8 cellular contexts compared by ENCODE assay signal in the genomic region with DNA sequence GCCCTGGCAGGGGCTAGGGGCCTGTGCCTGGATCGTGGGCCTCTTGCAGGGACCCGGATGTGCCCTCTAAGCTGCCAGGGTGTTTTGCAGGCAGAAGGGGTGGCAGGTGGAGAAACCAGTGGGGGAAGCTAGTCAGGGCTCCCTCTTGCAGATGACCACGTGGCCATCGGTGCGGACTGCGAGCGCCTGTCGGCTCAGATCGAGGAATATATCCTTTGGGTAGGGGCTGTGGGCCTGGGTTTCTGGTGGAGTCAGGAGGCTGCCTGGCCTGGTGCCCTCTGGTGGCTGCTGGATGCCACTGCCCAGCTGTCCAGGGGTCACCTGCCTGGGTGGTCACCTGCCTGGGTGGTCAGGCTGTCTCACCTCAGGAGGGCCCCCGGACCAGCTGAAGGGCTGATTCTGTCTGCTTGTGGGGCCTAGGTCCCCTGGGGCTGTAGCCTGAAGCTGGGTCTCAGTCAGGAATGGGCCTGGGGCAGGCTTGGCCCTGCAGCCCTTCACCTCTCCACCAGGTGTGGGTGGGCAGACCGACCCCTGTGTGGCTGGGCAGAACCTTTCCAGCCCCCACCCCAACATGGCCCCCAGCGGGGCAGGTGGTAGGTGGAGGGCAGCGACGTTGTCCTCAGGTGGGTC. TPM values are rescaled to one million over a fixed set of nuclear protein-coding genes. Genes with fewer than 3 reads are reported as not detected.
DNase-seq lines count a peak whose midpoint lies in the region; ATAC-seq, FAIRE-seq and TF ChIP-seq lines count a peak whose summit lies in the region.

No MANE protein-coding gene starts in this region.

- H3K27me3 ChIP-seq in testis (no peaks in the 10 kb centered on the region), aorta (ENCODE audit: control insufficient read depth in 1 of 2, insufficient read depth in 2 of 2, low read length in 1 of 2) (no peaks in the 10 kb centered on the region)

- H3K36me3 Mint-ChIP-seq in activated CD4-positive, alpha-beta T cell treated with anti-CD3 and anti-CD28 coated beads, Interleukin-2, amount 10 ng/mL, durations not matched to agents 24 days and 14 days (ENCODE audit: low read depth): peaks cover 13% of the 10 kb centered on the region

- WGBS in testis, 2 donors: 79 to 100% methylated on average over 1 to 14 of the region's 14 CpGs
- WGBS in aorta, 2 donors: 64 to 68% methylated on average over 13 to 14 of the region's 14 CpGs

- H3K4me3 ChIP-seq in fibroblast of pulmonary artery (replicated peaks; ENCODE audit: low read depth, low read length) (no peak overlapping the region), testis (no peak overlapping the region), aorta (ENCODE audit: low read length in 2 of 2) (no peak overlapping the region)

- no peak for TF ChIP-seq POLR2A in testis (IDR thresholded peaks at IDR 0.05)

- peaks cover 4% of the 10 kb centered on the region for H3K4me1 ChIP-seq in testis
- no peaks in the 10 kb centered on the region for H3K4me1 ChIP-seq in aorta (ENCODE audit: control insufficient read depth in 1 of 2, insufficient read depth in 2 of 2, low read length in 2 of 2)

- H3K27ac ChIP-seq in testis: no peak overlapping the region
- no peak overlapping the region for H3K27ac ChIP-seq in aorta (ENCODE audit: low read depth in 1 of 2, low read length in 2 of 2)

- TF ChIP-seq CTCF in fibroblast of pulmonary artery (IDR thresholded peaks at IDR 0.05; ENCODE audit: low read length, missing control alignments) (peak; percentile 70), testis (IDR thresholded peaks at IDR 0.05) (peak in 2 of 3 experiments; percentile 37 to 62)

- ATAC-seq in aorta (ENCODE audit: low FRiP score): no peak

- no peak overlapping the region for H3K4me3 Mint-ChIP-seq in activated CD4-positive, alpha-beta T cell treated with anti-CD3 and anti-CD28 coated beads, Interleukin-2, amount 10 ng/mL, durations not matched to agents 24 days and 14 days

- peaks cover 29% of the 10 kb centered on the region for H3K4me1 Mint-ChIP-seq in activated CD4-positive, alpha-beta T cell treated with anti-CD3 and anti-CD28 coated beads, Interleukin-2, amount 10 ng/mL, durations not matched to agents 24 days and 14 days

- intact Hi-C loops in activated CD4-positive, alpha-beta T cell treated with anti-CD3 and anti-CD28 coated beads, Interleukin-2, amount 10 ng/mL, durations not matched to agents 24 days and 14 days (cut with micrococcal nuclease): loop anchor here (10.0 kb wide), 2 partner anchors 205 to 445 kb away; partner anchors contain the start of genes ABHD16B, GMEB2 and TPD52L2
- intact Hi-C loops in testis (cut with DNase I; ENCODE audit: low total_unique reads): no loop called here
- intact Hi-C loops in aorta (cut with DNase I): no loop called here

- H3K9me3 Mint-ChIP-seq in activated CD4-positive, alpha-beta T cell treated with anti-CD3 and anti-CD28 coated beads, Interleukin-2, amount 10 ng/mL, durations not matched to agents 24 days and 14 days: no peaks in the 10 kb centered on the region

- H3K27me3 Mint-ChIP-seq in activated CD4-positive, alpha-beta T cell treated with anti-CD3 and anti-CD28 coated beads, Interleukin-2, amount 10 ng/mL, durations not matched to agents 24 days and 14 days: no peaks in the 10 kb centered on the region

- no peaks in the 10 kb centered on the region for H3K9me3 ChIP-seq in testis
- H3K9me3 ChIP-seq in aorta (ENCODE audit: control insufficient read depth, low read length): no peaks in the 10 kb centered on the region

- FAIRE-seq in RCC 7860 (lab: Jason Lieb, UNC): no peak

- H3K36me3 ChIP-seq in testis (ENCODE audit: low read depth, missing control alignments): no peaks in the 10 kb centered on the region
- no peaks in the 10 kb centered on the region for H3K36me3 ChIP-seq in aorta (ENCODE audit: control insufficient read depth in 1 of 2, insufficient read depth in 2 of 2, low read length in 1 of 2)

- H3K27ac Mint-ChIP-seq in activated CD4-positive, alpha-beta T cell treated with anti-CD3 and anti-CD28 coated beads, Interleukin-2, amount 10 ng/mL, durations not matched to agents 24 days and 14 days: no peak overlapping the region

- peak; percentile 81 for DNase-seq in activated CD4-positive, alpha-beta T cell treated with anti-CD3 and anti-CD28 coated beads, Interleukin-2, amount 10 ng/mL, durations not matched to agents 24 days and 14 days
- DNase-seq in activated CD4-positive, alpha-beta T cell treated with anti-CD3 and anti-CD28 coated beads for 48 hours: no peak
- DNase-seq in RCC 7860 (ENCODE audit: low spot score): peak; percentile 19
- peak; percentile 28 for DNase-seq in fibroblast of pulmonary artery (ENCODE audit: low read depth)
- DNase-seq in testis: peak; percentile 37
- no peak for DNase-seq in aorta
- DNase-seq in activated CD8-positive, alpha-beta memory T cell treated with anti-CD3 and anti-CD28 coated beads for 24 hours: no peak
- no peak for DNase-seq in activated T-cell treated with anti-CD3 and anti-CD28 coated beads for 4 hours

RNA-seq across cellular contexts. Expression of gene TCEA2, which starts 6.7 kb away (rescaled TPM):
- total RNA-seq in activated CD4-positive, alpha-beta T cell treated with anti-CD3 and anti-CD28 coated beads, Interleukin-2, amount 10 ng/mL, durations not matched to agents 24 days and 14 days: 35.4 and 36.8 TPM in 2 replicates
- total RNA-seq in testis (100 to 1,000 TPM in 1 of 2 donors, 10 to 100 TPM in 1; 94.5 to 126 TPM), aorta (10 to 100 TPM; 45.5 to 71.1 TPM)
- polyA plus RNA-seq in testis (ENCODE audit: insufficient read depth, low read depth, low replicate concordance) (171 TPM), aorta (10 to 100 TPM; 26.2 to 80.1 TPM)

RNA-seq across cellular contexts. Expression of gene RGS19, which starts 9.6 kb away (rescaled TPM):
- total RNA-seq in activated CD4-positive, alpha-beta T cell treated with anti-CD3 and anti-CD28 coated beads, Interleukin-2, amount 10 ng/mL, durations not matched to agents 24 days and 14 days: 50.0 TPM in 2 replicates
- total RNA-seq in testis (10 to 100 TPM in 1 of 2 donors, 1 to 10 TPM in 1; 4.4 to 10.4 TPM), aorta (10 to 100 TPM; 19.0 to 20.1 TPM)
- polyA plus RNA-seq in testis (ENCODE audit: insufficient read depth, low read depth, low replicate concordance) (7.3 TPM), aorta (10 to 100 TPM; 10.8 to 23.8 TPM)

RNA-seq across cellular contexts. Expression of gene OPRL1, which starts 10.2 kb away (rescaled TPM):
- 0.23 and 0.28 TPM in 2 replicates for total RNA-seq in activated CD4-positive, alpha-beta T cell treated with anti-CD3 and anti-CD28 coated beads, Interleukin-2, amount 10 ng/mL, durations not matched to agents 24 days and 14 days
- total RNA-seq in testis (1 to 10 TPM; 6.0 to 7.7 TPM), aorta (1 to 10 TPM in 1 of 2 donors, under 1 TPM in 1; 0.78 to 2.9 TPM)
- polyA plus RNA-seq in testis (ENCODE audit: insufficient read depth, low read depth, low replicate concordance) (9.4 TPM), aorta (1 to 10 TPM in 1 of 2 donors, under 1 TPM in 1; 0.72 to 1.1 TPM)

RNA-seq across cellular contexts. Expression of gene LKAAEAR1, which starts 14.5 kb away (rescaled TPM):
- 0.23 TPM in 1 of 2 replicates, not detected in the other for total RNA-seq in activated CD4-positive, alpha-beta T cell treated with anti-CD3 and anti-CD28 coated beads, Interleukin-2, amount 10 ng/mL, durations not matched to agents 24 days and 14 days
- total RNA-seq in testis (10 to 100 TPM; 45.3 to 89.9 TPM), aorta (not detected)
- polyA plus RNA-seq in testis (ENCODE audit: insufficient read depth, low read depth, low replicate concordance) (6.6 TPM), aorta (not detected)

RNA-seq across cellular contexts. Expression of gene SOX18, which starts 20.3 kb away (rescaled TPM):
- 0.84 and 0.92 TPM in 2 replicates for total RNA-seq in activated CD4-positive, alpha-beta T cell treated with anti-CD3 and anti-CD28 coated beads, Interleukin-2, amount 10 ng/mL, durations not matched to agents 24 days and 14 days
- total RNA-seq in testis: 10 to 100 TPM in 1 of 2 donors, 1 to 10 TPM in 1; 6.1 to 17.1 TPM
- 7.9 TPM for polyA plus RNA-seq in testis (ENCODE audit: insufficient read depth, low read depth, low replicate concordance)
- 100 to 1,000 TPM in 1 of 2 donors, 10 to 100 TPM in 1; 43.2 to 186 TPM for total RNA-seq in aorta
- 1 to 10 TPM; 1.3 to 2.6 TPM for polyA plus RNA-seq in aorta

Comparison
In these comparisons a context has a peak if more than half of its experiments do, and no peak if none do; other contexts are left out.
1. DNase-seq: peak in activated CD4-positive, alpha-beta T cell treated with anti-CD3 and anti-CD28 coated beads, Interleukin-2, amount 10 ng/mL, durations not matched to agents 24 days and 14 days (single experiment), RCC 7860 (single experiment), fibroblast of pulmonary artery (single experiment) and testis (single experiment); none in activated CD4-positive, alpha-beta T cell treated with anti-CD3 and anti-CD28 coated beads for 48 hours (single experiment), aorta (0 of 2), activated CD8-positive, alpha-beta memory T cell treated with anti-CD3 and anti-CD28 coated beads for 24 hours (single experiment) and activated T-cell treated with anti-CD3 and anti-CD28 coated beads for 4 hours (single experiment).